In genomic region chr11:68372625-68373024, GRCh38 we compare ENCODE assay signal across 17 cellular contexts.
DNase-seq lines count a peak whose midpoint lies in the region; ATAC-seq, FAIRE-seq and TF ChIP-seq lines count a peak whose summit lies in the region.
"Had no signal": no experiment of that assay in that cellular context is flagged by ENCODE, and none has a peak within 500 bp of the region (broad histone marks: within the 10 kb centered on the region; RNA-seq: fewer than 3 reads in every experiment).

No MANE protein-coding gene starts in this region.

- TF ChIP-seq POLR2A in right lobe of liver (IDR thresholded peaks at IDR 0.05): no peak

- FAIRE-seq in small intestine (lab: Jason Lieb, UNC): no peak
- FAIRE-seq: G401.6 had no signal

- ATAC-seq in right lobe of liver (peak; percentile 18 to 44 (median 28)), GM21717 (IDR thresholded peaks at IDR 0.05; ENCODE audit: unreplicated experiment) (no peak), esophagus mucosa (no peak)
- ATAC-seq: foreskin keratinocyte, GM12878 had no signal

- no TSS peak for BruUV-seq in Caco-2 (replicated peaks; lab: Mats Ljungman, UMichigan)

- peaks cover 34% of the 10 kb centered on the region for H3K4me1 Mint-ChIP-seq in Caco-2 (ENCODE audit: low read depth, unreplicated experiment)

- intact Hi-C loops in Caco-2 (cut with micrococcal nuclease; ENCODE audit: unreplicated experiment) (no loop called here), right lobe of liver (cut with DNase I) (loop anchor here in 1 of 2 donors (10.0 kb wide), 1 partner anchor 48 kb away; no protein-coding TSS in a partner anchor), posterior cingulate gyrus (cut with DNase I) (loop anchor here (10.0 kb wide), 1 partner anchor 158 kb away; the partner anchor contains the start of gene KMT5B)

- no peak for DNase-seq in Caco-2
- no peak for DNase-seq in adipocyte (ENCODE audit: low read depth)
- peak in 2 of 3 donors; percentile 54 to 71 for DNase-seq in right lobe of liver
- peak; percentile 66 for DNase-seq in small intestine
- no peak for DNase-seq in posterior cingulate gyrus
- DNase-seq in mucosa of gallbladder (ENCODE audit: low spot score): no peak
- DNase-seq: Calu3; foreskin keratinocyte; NCI-H1930; NCI-H510A; stimulated activated CD4-positive, alpha-beta T cell treated with anti-CD3 and anti-CD28 coated beads, Interleukin-15, amount 100 ng/mL, for 24 hours; T-helper 2 cell had no signal

- H3K4me1 ChIP-seq in Caco-2 (peaks cover 27% of the 10 kb centered on the region), adipocyte (ENCODE audit: control insufficient read depth, insufficient read depth, low read length) (peaks cover 63% of the 10 kb centered on the region), right lobe of liver (peaks cover 0 to 50% (median 24%) of the 10 kb centered on the region in 4 donors), small intestine (ENCODE audit: control insufficient read depth in 2 of 2, insufficient read depth in 1 of 2, low read depth in 1 of 2, low read length in 1 of 2) (peaks cover 3% of the 10 kb centered on the region in 2 donors)
- H3K4me1 ChIP-seq: foreskin keratinocyte had no signal

- H3K27me3 Mint-ChIP-seq in Caco-2 (ENCODE audit: insufficient read depth, unreplicated experiment): no peaks in the 10 kb centered on the region

- POLR2A ChIA-PET in Caco-2 (lab: Charles Lee): no interaction called here

- H3K4me3 ChIP-seq in Caco-2 (ENCODE audit: low read depth, low read length) (no peak overlapping the region), adipocyte (ENCODE audit: low read length) (no peak overlapping the region), right lobe of liver (no peak overlapping the region), small intestine (ENCODE audit: low read depth in 1 of 2, low read length in 2 of 2) (no peak overlapping the region)
- H3K4me3 ChIP-seq: GM12878 had no signal

- H3K27me3 ChIP-seq in Caco-2 (replicated peaks; ENCODE audit: control insufficient read depth, insufficient read depth, low read length) (no peaks in the 10 kb centered on the region), adipocyte (replicated peaks; ENCODE audit: control insufficient read depth, insufficient read depth, low read length) (no peaks in the 10 kb centered on the region), right lobe of liver (no peaks in the 10 kb centered on the region), small intestine (ENCODE audit: control insufficient read depth in 2 of 2, insufficient read depth in 2 of 2, low read length in 2 of 2) (no peaks in the 10 kb centered on the region)
- H3K27me3 ChIP-seq: foreskin keratinocyte had no signal

- peak overlapping the region; percentile 90 for H3K9ac ChIP-seq in adipocyte (ENCODE audit: low read length)

- H3K27ac ChIP-seq in right lobe of liver: peak overlapping the region in 1 of 3 donors; percentile 37
- H3K27ac ChIP-seq in small intestine (ENCODE audit: low read depth in 1 of 2, low read length in 1 of 2): peak overlapping the region in 1 of 2 donors; percentile 10
- H3K27ac ChIP-seq: foreskin keratinocyte had no signal

- H3K36me3 ChIP-seq in Caco-2 (ENCODE audit: control insufficient read depth, insufficient read depth, low read length) (peaks cover 9% of the 10 kb centered on the region), adipocyte (ENCODE audit: control insufficient read depth, insufficient read depth, low read length, severe bottlenecking) (no peaks in the 10 kb centered on the region), right lobe of liver (peaks cover 0 to 3% (median 0%) of the 10 kb centered on the region in 4 donors), small intestine (ENCODE audit: control insufficient read depth in 2 of 2, insufficient read depth in 2 of 2, low read length in 2 of 2) (peaks cover 3 to 11% of the 10 kb centered on the region in 2 donors)

- no peaks in the 10 kb centered on the region for H3K9me3 ChIP-seq in Caco-2
- H3K9me3 ChIP-seq in adipocyte (ENCODE audit: control insufficient read depth, low read length): no peaks in the 10 kb centered on the region
- H3K9me3 ChIP-seq in right lobe of liver: no peaks in the 10 kb centered on the region
- H3K9me3 ChIP-seq in small intestine (ENCODE audit: control insufficient read depth, low read depth): no peaks in the 10 kb centered on the region

- CTCF ChIA-PET in Caco-2 (lab: Charles Lee): interaction anchor here (0.7 kb wide), 1 partner anchor 7 kb away, joined by 4 read pairs; no protein-coding TSS in a partner anchor

- H3K4me3 Mint-ChIP-seq in Caco-2 (ENCODE audit: unreplicated experiment): no peak overlapping the region

- H3K36me3 Mint-ChIP-seq in Caco-2 (ENCODE audit: insufficient read depth, unreplicated experiment): peaks cover 54% of the 10 kb centered on the region

- H3K9me3 Mint-ChIP-seq in Caco-2 (ENCODE audit: unreplicated experiment): no peaks in the 10 kb centered on the region
- H3K9me3 Mint-ChIP-seq: activated T-helper 2 cell treated with anti-CD3 and anti-CD28 coated beads, Interferon-gamma antibody, Interleukin-2, Interleukin-4, amounts not matched to agents 10 μg/mL and 5 μg/mL and 100 μg/mL, durations not matched to agents 14 hours and 24 hours and 36 hours had no signal

- no peak for TF ChIP-seq CTCF in Caco-2 (IDR thresholded peaks at IDR 0.05; ENCODE audit: insufficient read depth in 1 of 2, low read depth in 1 of 2, low read length in 1 of 2, severe bottlenecking in 1 of 2, unreplicated experiment in 1 of 2)
- TF ChIP-seq CTCF in right lobe of liver (IDR thresholded peaks at IDR 0.05): no peak

- H3K27ac Mint-ChIP-seq in Caco-2 (ENCODE audit: unreplicated experiment): peak overlapping the region; percentile 68
- H3K27ac Mint-ChIP-seq: activated T-helper 2 cell treated with anti-CD3 and anti-CD28 coated beads, Interferon-gamma antibody, Interleukin-2, Interleukin-4, amounts not matched to agents 10 μg/mL and 5 μg/mL and 100 μg/mL, durations not matched to agents 14 hours and 24 hours and 36 hours had no signal

- 46% methylated on average over 9 of the region's 15 CpGs for WGBS in right lobe of liver (ENCODE audit: insufficient coverage, low coverage, low lambda C conversion rate, missing lambda C conversion rate)
- 17 to 58% (median 40%) methylated on average over 11 to 15 of the region's 15 CpGs for WGBS in small intestine, 3 donors

Comparison
In these comparisons a context has a peak if more than half of its experiments do, and no peak if none do; other contexts are left out.
1. DNase-seq: peak in right lobe of liver (2 of 3) and small intestine (single experiment); none in Caco-2 (0 of 2), adipocyte (single experiment), posterior cingulate gyrus (0 of 10) and mucosa of gallbladder (single experiment).
2. ATAC-seq: peak in right lobe of liver (4 of 4); none in GM21717 (single experiment) and esophagus mucosa (single experiment).